ENCODE assay signal across 1 cellular context in genomic region chr3:41265823-41266273, GRCh38.
TF ChIP-seq lines count a peak whose summit lies in the region.

No MANE protein-coding gene starts in this region.

TF ChIP-seq in HepG2, 621 proteins besides CTCF, POLR2A, EP300 and RAD21 (continued from another document):
- TF ChIP-seq, protein P1, sequence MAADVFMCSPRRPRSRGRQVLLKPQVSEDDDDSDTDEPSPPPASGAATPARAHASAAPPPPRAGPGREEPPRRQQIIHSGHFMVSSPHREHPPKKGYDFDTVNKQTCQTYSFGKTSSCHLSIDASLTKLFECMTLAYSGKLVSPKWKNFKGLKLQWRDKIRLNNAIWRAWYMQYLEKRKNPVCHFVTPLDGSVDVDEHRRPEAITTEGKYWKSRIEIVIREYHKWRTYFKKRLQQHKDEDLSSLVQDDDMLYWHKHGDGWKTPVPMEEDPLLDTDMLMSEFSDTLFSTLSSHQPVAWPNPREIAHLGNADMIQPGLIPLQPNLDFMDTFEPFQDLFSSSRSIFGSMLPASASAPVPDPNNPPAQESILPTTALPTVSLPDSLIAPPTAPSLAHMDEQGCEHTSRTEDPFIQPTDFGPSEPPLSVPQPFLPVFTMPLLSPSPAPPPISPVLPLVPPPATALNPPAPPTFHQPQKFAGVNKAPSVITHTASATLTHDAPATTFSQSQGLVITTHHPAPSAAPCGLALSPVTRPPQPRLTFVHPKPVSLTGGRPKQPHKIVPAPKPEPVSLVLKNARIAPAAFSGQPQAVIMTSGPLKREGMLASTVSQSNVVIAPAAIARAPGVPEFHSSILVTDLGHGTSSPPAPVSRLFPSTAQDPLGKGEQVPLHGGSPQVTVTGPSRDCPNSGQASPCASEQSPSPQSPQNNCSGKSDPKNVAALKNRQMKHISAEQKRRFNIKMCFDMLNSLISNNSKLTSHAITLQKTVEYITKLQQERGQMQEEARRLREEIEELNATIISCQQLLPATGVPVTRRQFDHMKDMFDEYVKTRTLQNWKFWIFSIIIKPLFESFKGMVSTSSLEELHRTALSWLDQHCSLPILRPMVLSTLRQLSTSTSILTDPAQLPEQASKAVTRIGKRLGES (CRISPR knock-in tag; IDR thresholded peaks at IDR 0.05; ENCODE audit: borderline replicate concordance), result no peak
